In the genomic region with DNA sequence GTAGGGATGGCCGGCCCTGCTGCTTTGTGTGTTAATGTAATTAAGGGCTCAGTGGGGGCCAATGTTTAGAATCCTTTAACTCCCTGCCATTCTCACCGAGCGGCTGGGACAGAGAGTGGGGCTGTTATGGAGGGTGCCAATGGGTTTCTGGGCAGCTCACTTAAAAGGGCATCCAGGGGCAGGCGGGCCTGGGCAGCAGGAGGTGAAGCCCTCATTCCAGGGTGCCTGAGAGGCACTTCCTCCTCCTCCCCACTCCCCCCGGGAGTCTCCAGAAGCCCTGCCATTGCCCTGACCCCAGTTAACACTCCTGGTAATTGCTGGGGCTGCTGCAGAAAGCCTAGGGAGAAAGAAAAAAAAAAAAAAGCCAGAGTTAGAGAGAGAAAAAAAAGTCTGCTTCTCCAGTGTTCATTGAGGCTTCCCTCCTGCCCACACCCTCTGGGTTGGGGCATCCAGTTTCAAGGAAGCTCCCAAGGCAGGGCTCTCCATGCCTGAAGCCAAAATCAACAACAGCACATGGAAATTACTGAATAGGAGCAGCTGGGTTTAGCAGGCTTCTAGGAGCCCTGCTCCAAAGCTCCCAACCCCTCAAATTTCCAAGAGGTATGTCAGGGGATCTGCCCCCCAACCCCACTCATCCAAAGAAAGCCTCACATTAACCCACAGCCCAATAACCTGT, we compare ENCODE assay signal across 8 cellular contexts. TPM values are rescaled to one million over a fixed set of nuclear protein-coding genes. Genes with fewer than 3 reads are reported as not detected.
DNase-seq lines count a peak whose midpoint lies in the region; ATAC-seq and TF ChIP-seq lines count a peak whose summit lies in the region.

No MANE protein-coding gene starts in this region.

- no peaks in the 10 kb centered on the region for H3K36me3 Mint-ChIP-seq in osteocyte (ENCODE audit: unreplicated experiment)

- H3K9me3 ChIP-seq in esophagus (ENCODE audit: control insufficient read depth in 2 of 2, insufficient read depth in 1 of 2, low read depth in 1 of 2, low read length in 1 of 2) (no peaks in the 10 kb centered on the region), MM.1S (replicated peaks; ENCODE audit: insufficient read depth, low read length) (no peaks in the 10 kb centered on the region)

- H3K4me3 Mint-ChIP-seq in osteocyte (ENCODE audit: unreplicated experiment): no peak overlapping the region

- ATAC-seq in HG03521 (IDR thresholded peaks at IDR 0.05; ENCODE audit: unreplicated experiment): no peak
- no peak for ATAC-seq in stimulated activated naive CD8-positive, alpha-beta T cell treated with anti-CD3 and anti-CD28 coated beads, Interleukin-15, Interleukin-2, amounts not matched to agents 100 U/mL and 50 U/mL, for 24 hours

- no peaks in the 10 kb centered on the region for H3K9me2 ChIP-seq in MM.1S (replicated peaks; ENCODE audit: insufficient read depth, low read length)

- DNase-seq in DMS153 (lab: John Stamatoyannopoulos, UW) (peak; percentile 78), NCI-H69 (lab: John Stamatoyannopoulos, UW) (peak; percentile 100), osteocyte (ENCODE audit: extremely low spot score, unreplicated experiment) (peak; percentile 88), MM.1S (no peak), GM19240 (ENCODE audit: insufficient read length, low spot score) (no peak)
- no peak for DNase-seq in stimulated activated naive CD8-positive, alpha-beta T cell treated with anti-CD3 and anti-CD28 coated beads, Interleukin-15, Interleukin-2, amounts not matched to agents 100 U/mL and 50 U/mL, for 24 hours

- TF ChIP-seq CTCF in osteocyte (IDR thresholded peaks at IDR 0.05) (no peak), MM.1S (IDR thresholded peaks at IDR 0.05; ENCODE audit: low read length) (no peak)

- no peak overlapping the region for H3K4me3 ChIP-seq in esophagus (ENCODE audit: low read depth in 1 of 2, low read length in 2 of 2)
- no peak overlapping the region for H3K4me3 ChIP-seq in MM.1S (ENCODE audit: low read length)

- H3K27me3 ChIP-seq in esophagus (ENCODE audit: control insufficient read depth in 1 of 2, insufficient read depth in 2 of 2, low read length in 2 of 2): no peaks in the 10 kb centered on the region
- H3K27me3 ChIP-seq in MM.1S (replicated peaks; ENCODE audit: insufficient read depth, low read length): peaks cover 28% of the 10 kb centered on the region

- no peaks in the 10 kb centered on the region for H3F3A ChIP-seq in MM.1S (ENCODE audit: insufficient read depth, low read length)

- no peak overlapping the region for H3K9ac ChIP-seq in MM.1S (ENCODE audit: low read length)

- H3K27ac Mint-ChIP-seq in osteocyte (ENCODE audit: unreplicated experiment): peak overlapping the region; percentile 56

- no peak overlapping the region for H3K4me2 ChIP-seq in MM.1S (ENCODE audit: low read depth, low read length)

- H4K20me1 ChIP-seq in MM.1S (ENCODE audit: insufficient read depth, low read length): no peaks in the 10 kb centered on the region

- peaks cover 52% of the 10 kb centered on the region for H3K4me1 Mint-ChIP-seq in osteocyte (ENCODE audit: unreplicated experiment)

- H3K4me1 ChIP-seq in esophagus (ENCODE audit: control insufficient read depth in 2 of 2, insufficient read depth in 2 of 2, low read length in 1 of 2): peaks cover 6 to 14% of the 10 kb centered on the region in 2 donors
- H3K4me1 ChIP-seq in MM.1S (ENCODE audit: low read length): no peaks in the 10 kb centered on the region

- peak overlapping the region; percentile 50 to 62 for H3K27ac ChIP-seq in esophagus (ENCODE audit: low read depth in 2 of 2, low read length in 1 of 2)
- no peak overlapping the region for H3K27ac ChIP-seq in MM.1S (ENCODE audit: low read length)

- no peaks in the 10 kb centered on the region for H3K36me3 ChIP-seq in esophagus (ENCODE audit: control insufficient read depth in 2 of 2, insufficient read depth in 2 of 2, low read length in 1 of 2)
- no peaks in the 10 kb centered on the region for H3K36me3 ChIP-seq in MM.1S (replicated peaks; ENCODE audit: insufficient read depth, low read length)

- no peak overlapping the region for H2AFZ ChIP-seq in MM.1S (ENCODE audit: low read length)

- H3K79me2 ChIP-seq in MM.1S (ENCODE audit: low read length): no peaks in the 10 kb centered on the region

- H3K9me3 Mint-ChIP-seq in osteocyte (ENCODE audit: unreplicated experiment): no peaks in the 10 kb centered on the region

- 33 to 43% methylated on average over 5 of the region's 5 CpGs for WGBS in esophagus, 2 donors

- H3K27me3 Mint-ChIP-seq in osteocyte (ENCODE audit: unreplicated experiment): no peaks in the 10 kb centered on the region

RNA-seq across cellular contexts. Expression of a gene that starts 28.0 kb away (rescaled TPM):
- 10 to 100 TPM; 19.9 to 31.1 TPM for polyA plus RNA-seq in esophagus
- 34.7 and 38.4 TPM in 2 replicates for total RNA-seq in osteocyte

Comparison
In these comparisons a context has a peak if more than half of its experiments do, and no peak if none do; other contexts are left out.
1. DNase-seq: peak in DMS153 (single experiment), NCI-H69 (single experiment) and osteocyte (single experiment); none in MM.1S (single experiment), stimulated activated naive CD8-positive, alpha-beta T cell treated with anti-CD3 and anti-CD28 coated beads, Interleukin-15, Interleukin-2, amounts not matched to agents 100 U/mL and 50 U/mL, for 24 hours (single experiment) and GM19240 (single experiment).